8 cellular contexts compared by ENCODE assay signal in the genomic region with DNA sequence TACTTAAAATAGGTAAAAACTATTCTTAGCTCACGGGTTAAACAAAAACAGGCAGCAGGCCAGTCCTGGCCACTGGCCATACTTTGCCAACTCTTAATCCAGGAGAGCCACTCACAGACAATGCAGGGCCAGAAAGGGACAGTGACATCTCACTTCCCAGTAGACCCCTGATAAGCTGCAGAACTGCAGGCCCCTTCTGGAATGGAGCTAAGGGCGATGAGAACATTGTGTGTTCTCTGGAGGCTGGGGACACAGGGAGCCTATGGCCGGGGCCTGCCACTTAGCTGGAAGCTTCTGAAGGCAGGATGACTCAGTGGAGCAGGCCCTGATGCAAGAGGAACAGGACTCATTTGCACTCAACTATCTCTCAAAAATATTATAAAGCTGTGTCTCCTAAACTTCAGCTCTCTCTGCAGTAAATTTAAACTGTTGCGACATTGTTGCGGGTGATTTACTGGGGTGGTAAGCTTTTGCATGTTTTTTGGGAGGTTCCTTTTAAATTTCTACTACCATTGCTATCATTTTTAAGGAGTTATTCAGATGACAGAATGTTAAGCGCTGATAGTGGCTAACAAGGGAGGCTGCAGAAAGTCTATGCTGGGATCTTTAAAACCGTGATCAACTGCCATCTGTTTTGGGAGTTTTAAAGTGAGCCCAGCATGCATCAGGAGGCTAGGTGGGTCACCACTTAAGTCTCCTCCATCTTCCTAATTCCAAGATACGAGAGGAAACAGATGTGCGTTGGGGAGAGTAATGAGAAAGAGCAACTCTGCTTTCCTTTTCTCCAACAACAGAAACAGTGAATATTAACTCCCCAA. TPM values are rescaled to one million over a fixed set of nuclear protein-coding genes. Genes with fewer than 3 reads are reported as not detected.
DNase-seq lines count a peak whose midpoint lies in the region; ATAC-seq and TF ChIP-seq lines count a peak whose summit lies in the region.

No MANE protein-coding gene starts in this region.

- H3K4me2 ChIP-seq in Karpas-422 (ENCODE audit: low read depth, low read length, poor library complexity, severe bottlenecking): no peak overlapping the region

- H3K4me1 ChIP-seq in Karpas-422 (ENCODE audit: low read length) (peaks cover 55% of the 10 kb centered on the region), right lobe of liver (peaks cover 0 to 28% (median 8%) of the 10 kb centered on the region in 4 donors), tibial artery (peaks cover 0 to 45% (median 36%) of the 10 kb centered on the region in 4 donors)

- H3K27me3 ChIP-seq in Karpas-422 (ENCODE audit: low read length): no peaks in the 10 kb centered on the region
- H3K27me3 ChIP-seq in right lobe of liver: no peaks in the 10 kb centered on the region
- H3K27me3 ChIP-seq in tibial artery: no peaks in the 10 kb centered on the region

- peak; percentile 48 to 73 (median 55) for ATAC-seq in right lobe of liver
- no peak for ATAC-seq in HG03520 (IDR thresholded peaks at IDR 0.05; ENCODE audit: unreplicated experiment)

- H3K79me2 ChIP-seq in Karpas-422 (ENCODE audit: low read length): no peaks in the 10 kb centered on the region

- no peak overlapping the region for H3K4me3 ChIP-seq in Karpas-422 (ENCODE audit: low read length)
- H3K4me3 ChIP-seq in right lobe of liver: no peak overlapping the region
- no peak overlapping the region for H3K4me3 ChIP-seq in tibial artery

- 59% methylated on average over 9 of the region's 9 CpGs for WGBS in right lobe of liver (ENCODE audit: insufficient coverage, low coverage, low lambda C conversion rate, missing lambda C conversion rate)

- TF ChIP-seq POLR2A in right lobe of liver (IDR thresholded peaks at IDR 0.05): no peak

- no peak for TF ChIP-seq CTCF in right lobe of liver (IDR thresholded peaks at IDR 0.05)
- TF ChIP-seq CTCF in tibial artery (IDR thresholded peaks at IDR 0.05): no peak
- TF ChIP-seq CTCF in GM13977 (IDR thresholded peaks at IDR 0.05; ENCODE audit: extremely low read depth, insufficient read depth, missing control alignments): no peak

- no peak overlapping the region for H2AFZ ChIP-seq in Karpas-422 (ENCODE audit: low read length)

- DNase-seq in Karpas-422: no peak
- DNase-seq in cerebellar cortex (ENCODE audit: low spot score): peak; percentile 13
- peak in 2 of 3 donors; percentile 64 for DNase-seq in right lobe of liver
- DNase-seq in tibial artery: peak; percentile 81 to 91
- DNase-seq in NCI-H187 treated with DMSO at 0.1 percent for 48 hours (lab: John Stamatoyannopoulos, UW): no peak
- DNase-seq in GM13977 (ENCODE audit: low spot score): no peak
- no peak for DNase-seq in activated naive CD4-positive, alpha-beta T cell treated with anti-CD3 and anti-CD28 coated beads, Interleukin-2, amount 50 U/mL, for 16 hours

- H4K20me1 ChIP-seq in Karpas-422 (ENCODE audit: insufficient read depth, low read depth, low read length): no peaks in the 10 kb centered on the region

- no peak overlapping the region for H3K9ac ChIP-seq in Karpas-422 (ENCODE audit: low read length)

- in situ Hi-C loops in GM13977 (cut with MboI; ENCODE audit: low pct_unique_long_range_greater_than_20kb, low sequenced_read_pairs, unreplicated experiment): no loop called here

- H3K9me3 ChIP-seq in Karpas-422 (ENCODE audit: low read length) (no peaks in the 10 kb centered on the region), right lobe of liver (no peaks in the 10 kb centered on the region), tibial artery (no peaks in the 10 kb centered on the region)

- intact Hi-C loops in right lobe of liver (cut with DNase I): no loop called here
- intact Hi-C loops in tibial artery (cut with DNase I; ENCODE audit: low total_unique reads): no loop called here

- H3K27ac ChIP-seq in Karpas-422 (ENCODE audit: low read length) (peak overlapping the region; percentile 99), right lobe of liver (peak overlapping the region in 1 of 3 donors; percentile 81), tibial artery (peak overlapping the region; percentile 68 to 82)

- H3K36me3 ChIP-seq in Karpas-422 (ENCODE audit: insufficient read depth, low read length): peaks cover 6% of the 10 kb centered on the region
- no peaks in the 10 kb centered on the region for H3K36me3 ChIP-seq in right lobe of liver
- H3K36me3 ChIP-seq in tibial artery: no peaks in the 10 kb centered on the region

- H3K9me2 ChIP-seq in Karpas-422 (replicated peaks; ENCODE audit: insufficient read depth, low read length): no peaks in the 10 kb centered on the region

RNA-seq across cellular contexts. Expression of a gene that starts 33.2 kb away (rescaled TPM):
- total RNA-seq in Karpas-422 (2014; rRNA removed; shearing (Covaris generic); ENCODE audit: low replicate concordance): 13.4 and 35.6 TPM in 2 replicates
- total RNA-seq in right lobe of liver: 1 to 10 TPM; 6.3 to 10.0 (median 9.3) TPM

Comparison
In these comparisons a context has a peak if more than half of its experiments do, and no peak if none do; other contexts are left out.
1. DNase-seq: peak in cerebellar cortex (single experiment), right lobe of liver (2 of 3) and tibial artery (2 of 2); none in Karpas-422 (single experiment), NCI-H187 treated with DMSO at 0.1 percent for 48 hours (single experiment), GM13977 (single experiment) and activated naive CD4-positive, alpha-beta T cell treated with anti-CD3 and anti-CD28 coated beads, Interleukin-2, amount 50 U/mL, for 16 hours (single experiment).